8 cellular contexts compared by ENCODE assay signal in genomic region chr18:58135806-58136331, GRCh38.
DNase-seq lines count a peak whose midpoint lies in the region; ATAC-seq and TF ChIP-seq lines count a peak whose summit lies in the region.

No MANE protein-coding gene starts in this region.

- H3K9me3 Mint-ChIP-seq in endothelial cell (ENCODE audit: unreplicated experiment): no peaks in the 10 kb centered on the region

- H3K27ac Mint-ChIP-seq in endothelial cell (ENCODE audit: unreplicated experiment): no peak overlapping the region

- in situ Hi-C loops in ACHN (cut with HindIII; ENCODE audit: low pct_ligation_motif_present, low pct_unique_long_range_greater_than_20kb, low sequenced_read_pairs): no loop called here

- ATAC-seq in GM18498 (IDR thresholded peaks at IDR 0.05; ENCODE audit: unreplicated experiment) (peak; percentile 82), HG03095 (IDR thresholded peaks at IDR 0.05; ENCODE audit: unreplicated experiment) (peak; percentile 70)

- TF ChIP-seq CTCF in endothelial cell (IDR thresholded peaks at IDR 0.05; ENCODE audit: unreplicated experiment): peak; percentile 92

- DNase-seq in ACHN: peak; percentile 73
- peak; percentile 23 for DNase-seq in NCI-H446 treated with DMSO at 0.1 percent for 48 hours (lab: John Stamatoyannopoulos, UW)
- DNase-seq in activated CD4-positive, alpha-beta T cell treated with anti-CD3 and anti-CD28 coated beads for 48 hours: peak; percentile 68
- peak; percentile 70 for DNase-seq in endothelial cell (ENCODE audit: low spot score)
- DNase-seq in middle frontal gyrus (ENCODE audit: extremely low spot score, low spot score): peak; percentile 24
- peak; percentile 7 for DNase-seq in stimulated activated naive CD4-positive, alpha-beta T cell treated with Interleukin-2 at 50 U/mL for 16 hours (lab: John Stamatoyannopoulos, UW)

- no peaks in the 10 kb centered on the region for H3K27me3 Mint-ChIP-seq in endothelial cell (ENCODE audit: unreplicated experiment)

- H3K4me3 Mint-ChIP-seq in endothelial cell (ENCODE audit: unreplicated experiment): no peak overlapping the region

- peaks cover 11% of the 10 kb centered on the region for H3K4me1 Mint-ChIP-seq in endothelial cell (ENCODE audit: unreplicated experiment)

- H3K36me3 Mint-ChIP-seq in endothelial cell (ENCODE audit: low read depth, unreplicated experiment): no peaks in the 10 kb centered on the region

Comparison
In these comparisons a context has a peak if more than half of its experiments do, and no peak if none do; other contexts are left out.
1. Peak in every context shown above with its lines: DNase-seq and ATAC-seq.
2. DNase-seq: peak in every context shown above with its lines; median percentile 73 in ACHN; 70 in endothelial cell; 68 in activated CD4-positive, alpha-beta T cell treated with anti-CD3 and anti-CD28 coated beads for 48 hours; 24 in middle frontal gyrus; 23 in NCI-H446 treated with DMSO at 0.1 percent for 48 hours; 7 in stimulated activated naive CD4-positive, alpha-beta T cell treated with Interleukin-2 at 50 U/mL for 16 hours.